25 cellular contexts compared by ENCODE assay signal in the genomic region with DNA sequence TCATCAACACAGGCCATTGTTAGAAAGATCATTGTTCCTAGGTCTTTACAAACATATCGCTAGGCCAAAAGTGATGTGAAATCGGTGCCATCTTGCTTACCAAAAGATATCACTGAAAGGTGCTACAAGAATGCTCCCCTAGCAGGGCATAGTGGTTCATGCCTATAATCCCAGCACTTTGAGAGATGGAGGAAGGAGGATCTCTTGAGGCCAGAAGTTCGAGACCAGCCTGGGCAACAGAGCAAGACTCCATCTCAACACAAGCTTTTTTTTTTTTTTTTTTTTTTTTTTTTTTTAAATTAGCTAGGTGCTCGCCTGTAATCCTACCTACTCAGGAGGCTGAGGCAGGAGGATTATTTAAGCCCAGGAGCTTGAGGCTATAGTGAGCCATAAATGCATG.
A peak's percentile ranks its signal among the peaks of the same experiment; 100 is the strongest.
DNase-seq lines count a peak whose midpoint lies in the region; ATAC-seq, FAIRE-seq and TF ChIP-seq lines count a peak whose summit lies in the region.
"Had no signal": no experiment of that assay in that cellular context is flagged by ENCODE, and none has a peak within 500 bp of the region (broad histone marks: within the 10 kb centered on the region; RNA-seq: fewer than 3 reads in every experiment).

No MANE protein-coding gene starts in this region.

- intact Hi-C loops in endothelial cell of umbilical vein (cut with micrococcal nuclease), result loop anchor here (5.0 to 10.0 kb wide), 3 partner anchors 92 to 530 kb away; a partner anchor contains a TSS

- H3K4me3 ChIP-seq in endothelial cell of umbilical vein (replicated peaks in 1 of 3; ENCODE audit: insufficient read depth in 1 of 3, low read depth in 1 of 3, low read length in 3 of 3), result no peak overlapping the region
- H3K4me3 ChIP-seq: BLaER1, GM12878 had no signal

- H3K9ac ChIP-seq in endothelial cell of umbilical vein (replicated peaks; ENCODE audit: extremely low read depth, insufficient read depth, low read length), result no peak overlapping the region
- H3K9ac ChIP-seq: BLaER1 had no signal

- CTCF ChIA-PET in HEK293T (lab: Yijun Ruan, JAX) (no interaction called here), endothelial cell of umbilical vein (lab: Charles Lee) (no interaction called here)

- no peaks in the 10 kb centered on the region for H3K27me3 ChIP-seq in endothelial cell of umbilical vein (ENCODE audit: control insufficient read depth in 2 of 2, insufficient read depth in 2 of 2, low read length in 2 of 2)
- H3K27me3 ChIP-seq: BE2C, BLaER1 had no signal

- H3K36me3 ChIP-seq in endothelial cell of umbilical vein (ENCODE audit: control insufficient read depth in 2 of 2, extremely low read depth in 1 of 2, insufficient read depth in 2 of 2, low read length in 2 of 2), result no peaks in the 10 kb centered on the region
- H3K36me3 ChIP-seq: BE2C, BLaER1 had no signal

- no peaks in the 10 kb centered on the region for H4K20me1 ChIP-seq in endothelial cell of umbilical vein (replicated peaks; ENCODE audit: control insufficient read depth, extremely low read depth, insufficient read depth, low read length)
- H4K20me1 ChIP-seq: BLaER1 had no signal

- dilution Hi-C loops in endothelial cell of umbilical vein (cut with MboI; ENCODE audit: extremely low pct_ligation_motif_present, low sequenced_read_pairs), result no loop called here

- no peak for ATAC-seq in GM18511 (IDR thresholded peaks at IDR 0.05; ENCODE audit: unreplicated experiment)
- ATAC-seq: GM12878 had no signal

- no peaks in the 10 kb centered on the region for H3K79me2 ChIP-seq in endothelial cell of umbilical vein (ENCODE audit: control insufficient read depth, insufficient read depth, low read length)

- no peak overlapping the region for H3K27ac ChIP-seq in endothelial cell of umbilical vein (ENCODE audit: insufficient read depth, low read depth, low read length)
- H3K27ac ChIP-seq: BLaER1 had no signal

- peak; percentile 77 for FAIRE-seq in endothelial cell of umbilical vein (lab: Jason Lieb, UNC)
- FAIRE-seq: A204.1, GM12878, GM12892, GM18507, GM19239 had no signal

- peaks cover 6% of the 10 kb centered on the region for H3K4me1 ChIP-seq in endothelial cell of umbilical vein (ENCODE audit: control insufficient read depth, extremely low read depth, insufficient read depth, low read length)
- H3K4me1 ChIP-seq: BLaER1 had no signal

- H3K9me3 ChIP-seq in endothelial cell of umbilical vein (replicated peaks; ENCODE audit: control insufficient read depth, insufficient read depth, low read length), result no peaks in the 10 kb centered on the region
- H3K9me3 ChIP-seq: BE2C, BLaER1 had no signal

- no peak overlapping the region for H3K4me2 ChIP-seq in endothelial cell of umbilical vein (ENCODE audit: insufficient read depth, low read length)
- H3K4me2 ChIP-seq: BLaER1 had no signal

- no TSS peak for BruUV-seq in endothelial cell of umbilical vein (replicated peaks; lab: Mats Ljungman, UMichigan)

- no peaks in the 10 kb centered on the region for H3K9me1 ChIP-seq in endothelial cell of umbilical vein (replicated peaks; ENCODE audit: control insufficient read depth, extremely low read depth, insufficient read depth, low read length)

- DNase-seq in HEK293T (ENCODE audit: extremely low spot score), result no peak
- no peak for DNase-seq in endothelial cell of umbilical vein (ENCODE audit: low read depth, low spot score)
- DNase-seq in midbrain (lab: John Stamatoyannopoulos, UW), result no peak
- no peak for DNase-seq in activated gamma-delta T cell (lab: John Stamatoyannopoulos, UW)
- DNase-seq: 8988T; ACHN; BE2C; C1 segment of cervical spinal cord; CD4-positive, CD25-positive, alpha-beta regulatory T cell; CD8-positive, alpha-beta memory T cell; COR-L47; DMS 273 treated with DMSO at 0.1 percent for 48 hours; DMS153; DMS53; DMS79; DND-41; EL; GDM1 had no signal

- H2AFZ ChIP-seq in endothelial cell of umbilical vein (ENCODE audit: low read depth, low read length), result no peak overlapping the region

- no peak for TF ChIP-seq POLR2A in endothelial cell of umbilical vein (IDR thresholded peaks at IDR 0.05; ENCODE audit: low read depth, low read length)

- POLR2A ChIA-PET in HEK293T (lab: Yijun Ruan, JAX) (no interaction called here), endothelial cell of umbilical vein (lab: Charles Lee) (no interaction called here)

- TF ChIP-seq CTCF in endothelial cell of umbilical vein (IDR thresholded peaks at IDR 0.05; ENCODE audit: extremely low read depth in 1 of 2, insufficient read depth in 1 of 2, low read depth in 1 of 2, low read length in 2 of 2), result no peak

TF ChIP-seq in HEK293T, 16 proteins besides CTCF, POLR2A, EP300 and RAD21:
- TF ChIP-seq ZNF384 (IDR thresholded peaks at IDR 0.05) (peak; percentile 79), NFRKB (IDR thresholded peaks at IDR 0.05) (no peak)

TF ChIP-seq in endothelial cell of umbilical vein, 7 proteins besides CTCF, POLR2A, EP300 and RAD21:
- TF ChIP-seq GATA2 (IDR thresholded peaks at IDR 0.05; ENCODE audit: insufficient read depth, insufficient read length, low read depth, low read length), result no peak
- TF ChIP-seq FOS (IDR thresholded peaks at IDR 0.05; ENCODE audit: borderline replicate concordance, insufficient read depth, low read length), result no peak
- TF ChIP-seq MYC (IDR thresholded peaks at IDR 0.05; ENCODE audit: low read depth, low read length), result no peak
- TF ChIP-seq POLR2AphosphoS5 (IDR thresholded peaks at IDR 0.05; ENCODE audit: insufficient read depth, low read depth, low read length), result no peak
- TF ChIP-seq, protein P1, sequence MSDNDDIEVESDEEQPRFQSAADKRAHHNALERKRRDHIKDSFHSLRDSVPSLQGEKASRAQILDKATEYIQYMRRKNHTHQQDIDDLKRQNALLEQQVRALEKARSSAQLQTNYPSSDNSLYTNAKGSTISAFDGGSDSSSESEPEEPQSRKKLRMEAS (IDR thresholded peaks at IDR 0.05; ENCODE audit: insufficient read depth, insufficient read length), result no peak
- TF ChIP-seq JUN (IDR thresholded peaks at IDR 0.05; ENCODE audit: borderline replicate concordance, insufficient read depth, insufficient read length, low read depth), result no peak
- TF ChIP-seq EZH2 (IDR thresholded peaks at IDR 0.05; ENCODE audit: borderline replicate concordance, low read depth, low read length, severe bottlenecking), result no peak
TF ChIP-seq in endothelial cell of umbilical vein: peak in this region for 0.
